2 cellular contexts compared by ENCODE assay signal in the genomic region with DNA sequence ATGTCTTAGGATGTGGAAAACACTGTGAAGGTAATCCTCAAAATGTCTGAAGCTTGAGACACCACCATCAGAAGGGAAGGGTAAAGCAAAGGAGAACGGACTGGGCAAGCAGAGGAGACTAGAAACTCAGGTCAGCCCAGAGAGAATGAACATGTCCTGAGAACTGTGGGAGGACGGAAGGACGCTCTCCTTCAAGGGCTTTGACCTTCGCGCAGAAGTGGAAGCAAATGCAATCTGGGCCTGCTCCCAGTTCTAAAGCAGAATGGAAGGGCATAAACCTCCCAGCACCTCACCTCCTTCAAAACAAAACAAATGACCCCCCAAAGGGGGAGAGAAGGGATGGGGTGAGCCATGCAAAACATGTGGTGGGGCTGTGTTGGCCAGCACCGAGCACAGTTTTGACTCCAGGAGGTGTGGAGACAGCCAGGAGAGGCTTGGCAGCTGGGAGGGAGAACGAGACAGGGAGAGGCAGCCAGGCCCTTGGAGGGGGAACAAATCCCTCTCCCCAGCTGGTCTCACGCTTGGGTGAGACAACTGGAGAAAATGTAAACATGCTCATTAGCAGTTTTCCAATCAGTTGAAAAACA.
TF ChIP-seq lines count a peak whose summit lies in the region.

No MANE protein-coding gene starts in this region.

TF ChIP-seq in HEK293, 187 proteins besides CTCF, POLR2A, EP300 and RAD21:
- TF ChIP-seq, protein P1, sequence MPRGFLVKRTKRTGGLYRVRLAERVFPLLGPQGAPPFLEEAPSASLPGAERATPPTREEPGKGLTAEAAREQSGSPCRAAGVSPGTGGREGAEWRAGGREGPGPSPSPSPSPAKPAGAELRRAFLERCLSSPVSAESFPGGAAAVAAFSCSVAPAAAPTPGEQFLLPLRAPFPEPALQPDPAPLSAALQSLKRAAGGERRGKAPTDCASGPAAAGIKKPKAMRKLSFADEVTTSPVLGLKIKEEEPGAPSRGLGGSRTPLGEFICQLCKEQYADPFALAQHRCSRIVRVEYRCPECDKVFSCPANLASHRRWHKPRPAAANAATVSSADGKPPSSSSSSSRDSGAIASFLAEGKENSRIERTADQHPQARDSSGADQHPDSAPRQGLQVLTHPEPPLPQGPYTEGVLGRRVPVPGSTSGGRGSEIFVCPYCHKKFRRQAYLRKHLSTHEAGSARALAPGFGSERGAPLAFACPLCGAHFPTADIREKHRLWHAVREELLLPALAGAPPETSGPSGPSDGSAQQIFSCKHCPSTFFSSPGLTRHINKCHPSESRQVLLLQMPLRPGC (tag by site-specific recombination; IDR thresholded peaks at IDR 0.05) = no peak
- TF ChIP-seq, protein P2, sequence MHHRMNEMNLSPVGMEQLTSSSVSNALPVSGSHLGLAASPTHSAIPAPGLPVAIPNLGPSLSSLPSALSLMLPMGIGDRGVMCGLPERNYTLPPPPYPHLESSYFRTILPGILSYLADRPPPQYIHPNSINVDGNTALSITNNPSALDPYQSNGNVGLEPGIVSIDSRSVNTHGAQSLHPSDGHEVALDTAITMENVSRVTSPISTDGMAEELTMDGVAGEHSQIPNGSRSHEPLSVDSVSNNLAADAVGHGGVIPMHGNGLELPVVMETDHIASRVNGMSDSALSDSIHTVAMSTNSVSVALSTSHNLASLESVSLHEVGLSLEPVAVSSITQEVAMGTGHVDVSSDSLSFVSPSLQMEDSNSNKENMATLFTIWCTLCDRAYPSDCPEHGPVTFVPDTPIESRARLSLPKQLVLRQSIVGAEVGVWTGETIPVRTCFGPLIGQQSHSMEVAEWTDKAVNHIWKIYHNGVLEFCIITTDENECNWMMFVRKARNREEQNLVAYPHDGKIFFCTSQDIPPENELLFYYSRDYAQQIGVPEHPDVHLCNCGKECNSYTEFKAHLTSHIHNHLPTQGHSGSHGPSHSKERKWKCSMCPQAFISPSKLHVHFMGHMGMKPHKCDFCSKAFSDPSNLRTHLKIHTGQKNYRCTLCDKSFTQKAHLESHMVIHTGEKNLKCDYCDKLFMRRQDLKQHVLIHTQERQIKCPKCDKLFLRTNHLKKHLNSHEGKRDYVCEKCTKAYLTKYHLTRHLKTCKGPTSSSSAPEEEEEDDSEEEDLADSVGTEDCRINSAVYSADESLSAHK (tag by site-specific recombination; IDR thresholded peaks at IDR 0.05) = no peak
- TF ChIP-seq, protein P3, sequence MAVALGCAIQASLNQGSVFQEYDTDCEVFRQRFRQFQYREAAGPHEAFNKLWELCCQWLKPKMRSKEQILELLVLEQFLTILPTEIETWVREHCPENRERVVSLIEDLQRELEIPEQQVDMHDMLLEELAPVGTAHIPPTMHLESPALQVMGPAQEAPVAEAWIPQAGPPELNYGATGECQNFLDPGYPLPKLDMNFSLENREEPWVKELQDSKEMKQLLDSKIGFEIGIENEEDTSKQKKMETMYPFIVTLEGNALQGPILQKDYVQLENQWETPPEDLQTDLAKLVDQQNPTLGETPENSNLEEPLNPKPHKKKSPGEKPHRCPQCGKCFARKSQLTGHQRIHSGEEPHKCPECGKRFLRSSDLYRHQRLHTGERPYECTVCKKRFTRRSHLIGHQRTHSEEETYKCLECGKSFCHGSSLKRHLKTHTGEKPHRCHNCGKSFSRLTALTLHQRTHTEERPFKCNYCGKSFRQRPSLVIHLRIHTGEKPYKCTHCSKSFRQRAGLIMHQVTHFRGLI (tag by site-specific recombination; IDR thresholded peaks at IDR 0.05) = peak; percentile 81

TF ChIP-seq in IMR-90, 13 proteins besides CTCF, POLR2A, EP300 and RAD21:
- no peak for TF ChIP-seq BHLHE40 (IDR thresholded peaks at IDR 0.05; ENCODE audit: low read depth, low read length)
- no peak for TF ChIP-seq RFX5 (IDR thresholded peaks at IDR 0.05; ENCODE audit: low read depth, low read length)
TF ChIP-seq in IMR-90: peak in this region for 0.
